In genomic region chr2:96336104-96336775, GRCh38 we compare ENCODE assay signal across 8 cellular contexts. TPM values are rescaled to one million over a fixed set of nuclear protein-coding genes. Genes with fewer than 3 reads are reported as not detected.
A peak's percentile ranks its signal among the peaks of the same experiment; 100 is the strongest.
DNase-seq lines count a peak whose midpoint lies in the region; ATAC-seq and TF ChIP-seq lines count a peak whose summit lies in the region.

No MANE protein-coding gene starts in this region.

- H3K9me3 ChIP-seq in Caco-2 (no peaks in the 10 kb centered on the region), mesodermal cell (ENCODE audit: control insufficient read depth, low read length) (no peaks in the 10 kb centered on the region)

- CTCF ChIA-PET in Caco-2 (lab: Charles Lee): interaction anchor here (0.7 to 1.6 kb wide), 7 partner anchors 9 to 424 kb away, joined by 3 to 5 read pairs (median 3); partner anchors contain the start of genes CNNM4 and STARD7

- H3K4me3 ChIP-seq in Caco-2 (ENCODE audit: low read depth, low read length) (peak overlapping the region; percentile 94), mesodermal cell (ENCODE audit: extremely low read depth, insufficient read depth, low read length, poor library complexity, severe bottlenecking) (peak overlapping the region; percentile 65)

- no peaks in the 10 kb centered on the region for H3K27me3 ChIP-seq in Caco-2 (replicated peaks; ENCODE audit: control insufficient read depth, insufficient read depth, low read length)

- H3K36me3 Mint-ChIP-seq in Caco-2 (ENCODE audit: insufficient read depth, unreplicated experiment): peaks cover 19% of the 10 kb centered on the region
- H3K36me3 Mint-ChIP-seq in activated naive CD8-positive, alpha-beta T cell treated with anti-CD3 and anti-CD28 coated beads, Interleukin-2, amount 50 U/mL, for 24 hours (ENCODE audit: low read depth): peaks cover 34% of the 10 kb centered on the region

- H3K27me3 Mint-ChIP-seq in Caco-2 (ENCODE audit: insufficient read depth, unreplicated experiment): no peaks in the 10 kb centered on the region
- no peaks in the 10 kb centered on the region for H3K27me3 Mint-ChIP-seq in activated naive CD8-positive, alpha-beta T cell treated with anti-CD3 and anti-CD28 coated beads, Interleukin-2, amount 50 U/mL, for 24 hours

- H3K4me3 Mint-ChIP-seq in Caco-2 (ENCODE audit: unreplicated experiment): peak overlapping the region; percentile 78
- peak overlapping the region; percentile 99 for H3K4me3 Mint-ChIP-seq in activated naive CD8-positive, alpha-beta T cell treated with anti-CD3 and anti-CD28 coated beads, Interleukin-2, amount 50 U/mL, for 24 hours

- TF ChIP-seq CTCF in Caco-2 (IDR thresholded peaks at IDR 0.05; ENCODE audit: insufficient read depth in 1 of 2, low read depth in 1 of 2, low read length in 1 of 2, severe bottlenecking in 1 of 2, unreplicated experiment in 1 of 2): no peak

- peaks cover 10% of the 10 kb centered on the region; the same call in 1 of the 2 replicates for H3K4me1 ChIP-seq in Caco-2
- H3K4me1 ChIP-seq in mesodermal cell (ENCODE audit: control insufficient read depth, insufficient read depth, low read length, poor library complexity, severe bottlenecking): peaks cover 5% of the 10 kb centered on the region

- POLR2A ChIA-PET in Caco-2 (lab: Charles Lee): interaction anchor here (0.5 to 1.5 kb wide), 5 partner anchors 9 to 424 kb away, joined by 3 to 14 read pairs (median 8); partner anchors contain the start of gene SNRNP200

- H3K4me1 Mint-ChIP-seq in Caco-2 (ENCODE audit: low read depth, unreplicated experiment): peaks cover 28% of the 10 kb centered on the region
- H3K4me1 Mint-ChIP-seq in activated naive CD8-positive, alpha-beta T cell treated with anti-CD3 and anti-CD28 coated beads, Interleukin-2, amount 50 U/mL, for 24 hours: peaks cover 56% of the 10 kb centered on the region

- DNase-seq in Caco-2: no peak
- no peak for DNase-seq in activated naive CD8-positive, alpha-beta T cell treated with anti-CD3 and anti-CD28 coated beads, Interleukin-2, amount 50 U/mL, for 24 hours
- no peak for DNase-seq in activated gamma-delta T cell (lab: John Stamatoyannopoulos, UW)
- DNase-seq in NOMO-1 treated with dmso at 0.1 percent for 144 hours (lab: John Stamatoyannopoulos, UW; ENCODE audit: unreplicated experiment): no peak
- no peak for DNase-seq in NCI-H187 (lab: John Stamatoyannopoulos, UW)

- ATAC-seq in HG02938 (IDR thresholded peaks at IDR 0.05; ENCODE audit: unreplicated experiment) (peak; percentile 3), GM21381 (IDR thresholded peaks at IDR 0.05; ENCODE audit: unreplicated experiment) (no peak)
- ATAC-seq in activated naive CD8-positive, alpha-beta T cell treated with anti-CD3 and anti-CD28 coated beads, Interleukin-2, amount 50 U/mL, for 24 hours: no peak

- WGBS in mesodermal cell (ENCODE audit: insufficient coverage in 2 of 2), 2 experiments: 22 to 27% methylated on average over 8 to 11 of the region's 15 CpGs

- peak overlapping the region; percentile 53 for H3K27ac Mint-ChIP-seq in Caco-2 (ENCODE audit: unreplicated experiment)
- peak overlapping the region; percentile 83 for H3K27ac Mint-ChIP-seq in activated naive CD8-positive, alpha-beta T cell treated with anti-CD3 and anti-CD28 coated beads, Interleukin-2, amount 50 U/mL, for 24 hours

- TSS peak; percentile 73 for BruUV-seq in Caco-2 (replicated peaks; lab: Mats Ljungman, UMichigan)

- H3K36me3 ChIP-seq in Caco-2 (ENCODE audit: control insufficient read depth, insufficient read depth, low read length) (no peaks in the 10 kb centered on the region; the same call in 1 of the 2 replicates), mesodermal cell (ENCODE audit: control insufficient read depth, insufficient read depth, low read length) (peaks cover 12% of the 10 kb centered on the region)

- no peaks in the 10 kb centered on the region for H3K9me3 Mint-ChIP-seq in Caco-2 (ENCODE audit: unreplicated experiment)
- no peaks in the 10 kb centered on the region for H3K9me3 Mint-ChIP-seq in activated naive CD8-positive, alpha-beta T cell treated with anti-CD3 and anti-CD28 coated beads, Interleukin-2, amount 50 U/mL, for 24 hours

- H3K27ac ChIP-seq in mesodermal cell (ENCODE audit: low read depth, low read length, severe bottlenecking): peak overlapping the region; percentile 17

- intact Hi-C loops in Caco-2 (cut with micrococcal nuclease; ENCODE audit: unreplicated experiment): no loop called here

RNA-seq across cellular contexts. Expression of gene NCAPH, which starts 0.7 kb away (rescaled TPM):
- 55.2 and 61.3 TPM in 2 replicates for total RNA-seq in Caco-2 (2022)
- 32.5 TPM for polyA plus RNA-seq in mesodermal cell (2013, experiment 1 of 2)
- polyA plus RNA-seq in mesodermal cell (2013, experiment 2 of 2): 32.9 TPM

RNA-seq across cellular contexts. Expression of gene ITPRIPL1, which starts 11.1 kb away (rescaled TPM):
- 1.9 and 3.1 TPM in 2 replicates for total RNA-seq in Caco-2 (2022)
- 4.6 TPM for polyA plus RNA-seq in mesodermal cell (2013, experiment 1 of 2)
- polyA plus RNA-seq in mesodermal cell (2013, experiment 2 of 2): 3.7 TPM

RNA-seq across cellular contexts. Expression of gene SNRNP200, which starts 30.9 kb away (rescaled TPM):
- 240 and 259 TPM in 2 replicates for total RNA-seq in Caco-2 (2022)
- 158 TPM for polyA plus RNA-seq in mesodermal cell (2013, experiment 1 of 2)
- 135 TPM for polyA plus RNA-seq in mesodermal cell (2013, experiment 2 of 2)
